Comparison of ENCODE assay signal across 27 cellular contexts in the genomic region with DNA sequence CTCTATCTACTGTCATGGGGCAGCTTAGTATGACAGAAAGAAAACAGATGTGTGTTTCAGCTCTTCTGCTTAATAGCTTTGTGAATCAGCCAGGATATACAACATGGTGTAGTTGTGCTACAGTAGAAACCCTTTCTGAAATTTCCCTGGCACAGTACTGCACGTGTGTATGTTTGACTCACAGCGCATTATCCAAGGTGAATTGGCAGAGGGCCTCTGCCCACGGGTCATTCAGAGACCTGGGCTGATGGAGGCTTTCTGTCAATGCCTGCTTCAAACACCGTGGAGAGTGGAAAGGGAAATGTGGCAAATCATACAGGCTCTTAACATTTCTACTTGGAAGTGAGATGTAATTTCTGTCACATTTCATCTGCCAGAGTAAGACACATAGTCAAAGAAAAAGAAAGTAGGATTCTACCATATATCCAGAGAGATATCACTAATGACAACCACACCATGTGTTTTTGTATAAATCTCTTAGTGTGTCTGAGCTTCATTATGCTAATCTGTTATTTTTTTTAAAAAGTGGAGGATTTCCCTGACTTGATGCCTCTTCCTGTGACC.
"Had no signal": no experiment of that assay in that cellular context is flagged by ENCODE, and none has a peak within 500 bp of the region (broad histone marks: within the 10 kb centered on the region; RNA-seq: fewer than 3 reads in every experiment).

No MANE protein-coding gene starts in this region.

- H2AFZ ChIP-seq: neural progenitor cell had no signal

- H3K36me3 ChIP-seq: gastrocnemius medialis, left lung, lower lobe of right lung, neural progenitor cell, right lobe of liver, suprapubic skin, transverse colon, upper lobe of right lung, uterus had no signal

- H3K27ac ChIP-seq: dorsolateral prefrontal cortex, epithelial cell of prostate, gastrocnemius medialis, left lung, lower lobe of right lung, neural progenitor cell, psoas muscle, right lobe of liver, suprapubic skin, transverse colon, upper lobe of right lung, uterus had no signal

- H3K4me3 ChIP-seq: dorsolateral prefrontal cortex, gastrocnemius medialis, left lung, lower lobe of right lung, mucosa of descending colon, neural progenitor cell, psoas muscle, right lobe of liver, suprapubic skin, transverse colon, upper lobe of right lung, uterus had no signal

- H3K9me3 ChIP-seq: gastrocnemius medialis, left lung, lower lobe of right lung, mucosa of descending colon, psoas muscle, right lobe of liver, suprapubic skin, transverse colon, upper lobe of right lung, uterus had no signal

- DNase-seq: dorsolateral prefrontal cortex; effector CD4-positive, alpha-beta T cell; endodermal cell; foreskin fibroblast; gastrocnemius medialis; head of caudate nucleus; kidney; left lung; lower lobe of right lung; mucosa of descending colon; naive B cell; posterior cingulate gyrus; psoas muscle; right lobe of liver; small intestine; stimulated activated CD4-positive, alpha-beta T cell treated with anti-CD3 and anti-CD28 coated beads, Interleukin-15, amount 100 ng/mL, for 24 hours; stimulated activated CD4-positive, alpha-beta T cell treated with anti-CD3 and anti-CD28 coated beads, Interleukin-2, amount 100 ng/mL, for 48 hours; stimulated activated naive CD4-positive, alpha-beta T cell; stimulated activated naive CD8-positive, alpha-beta T cell treated with anti-CD3 and anti-CD28 coated beads, Interleukin-15, amount 100 ng/mL, for 72 hours; transverse colon; upper lobe of right lung; uterus had no signal

- ATAC-seq: esophagus mucosa; gastrocnemius medialis; left lung; lower lobe of right lung; mucosa of descending colon; natural killer cell treated with Interleukin-12 subunit alpha and Interleukin-12 subunit beta and Interleukin-15 and Interleukin-18, amount 100 ng/mL, for 72 hours; psoas muscle; right lobe of liver; stimulated activated naive CD8-positive, alpha-beta T cell treated with anti-CD3 and anti-CD28 coated beads, Interleukin-15, amount 100 ng/mL, for 72 hours; upper lobe of right lung had no signal

- H3K4me2 ChIP-seq: neural progenitor cell had no signal

- H3K4me1 ChIP-seq: gastrocnemius medialis, left lung, lower lobe of right lung, neural progenitor cell, psoas muscle, right lobe of liver, suprapubic skin, transverse colon, upper lobe of right lung, uterus had no signal

- H3K27me3 ChIP-seq: dorsolateral prefrontal cortex, gastrocnemius medialis, left lung, neural progenitor cell, right lobe of liver, suprapubic skin, transverse colon, upper lobe of right lung, uterus had no signal
